8 cellular contexts compared by ENCODE assay signal in genomic region chr20:290081-290831, GRCh38. TPM values are rescaled to one million over a fixed set of nuclear protein-coding genes. Genes with fewer than 3 reads are reported as not detected.
DNase-seq lines count a peak whose midpoint lies in the region; ATAC-seq and TF ChIP-seq lines count a peak whose summit lies in the region.

C20orf96 (minus strand) TSS chr20:290750; CDS start chr20:290610, 140 bp downstream.

- POLR2A ChIA-PET in activated CD4-positive, alpha-beta T cell treated with anti-CD3 and anti-CD28 coated beads, Interleukin-2, amount 10 ng/mL, durations not matched to agents 7 days and 5 days (lab: Charles Lee) = no interaction called here

- no peaks in the 10 kb centered on the region for H3K9me3 Mint-ChIP-seq in activated CD4-positive, alpha-beta T cell treated with anti-CD3 and anti-CD28 coated beads, Interleukin-2, amount 10 ng/mL, durations not matched to agents 7 days and 5 days

- H3K27me3 Mint-ChIP-seq in activated CD4-positive, alpha-beta T cell treated with anti-CD3 and anti-CD28 coated beads, Interleukin-2, amount 10 ng/mL, durations not matched to agents 7 days and 5 days = no peaks in the 10 kb centered on the region

- H3K4me1 Mint-ChIP-seq in activated CD4-positive, alpha-beta T cell treated with anti-CD3 and anti-CD28 coated beads, Interleukin-2, amount 10 ng/mL, durations not matched to agents 7 days and 5 days = peaks cover 32% of the 10 kb centered on the region

- H3K36me3 Mint-ChIP-seq in activated CD4-positive, alpha-beta T cell treated with anti-CD3 and anti-CD28 coated beads, Interleukin-2, amount 10 ng/mL, durations not matched to agents 7 days and 5 days (ENCODE audit: low read depth) = peaks cover 3% of the 10 kb centered on the region

- under 1% methylated on average over 43 of the region's 43 CpGs for WGBS in liver

- peak within 1 kb of the TSS; percentile 81 to 90 (median 87) for H3K9ac ChIP-seq in BLaER1 treated with 17β-estradiol and CSF1 and Interleukin-3, amounts not matched to agents 10 nM and 100 nM
- H3K9ac ChIP-seq in liver (ENCODE audit: low read depth in 1 of 2, low read length in 2 of 2) = peak within 1 kb of the TSS; percentile 30 to 81

- H3K36me3 ChIP-seq in BLaER1 treated with 17β-estradiol and CSF1 and Interleukin-3, amounts not matched to agents 10 nM and 100 nM = peaks cover 0 to 14% (median 5%) of the 10 kb centered on the region in 11 experiments; a peak in 9 of 22 replicates
- no peaks in the 10 kb centered on the region for H3K36me3 ChIP-seq in liver (ENCODE audit: control insufficient read depth in 4 of 4, insufficient read depth in 3 of 4, low read depth in 1 of 4, low read length in 3 of 4)

- DNase-seq in GM19240 (ENCODE audit: insufficient read length, low spot score) (peak; percentile 96), NCI-H526 (lab: John Stamatoyannopoulos, UW) (peak; percentile 90 to 95), dermis blood vessel endothelial cell (peak; percentile 96)
- DNase-seq in activated CD4-positive, alpha-beta T cell treated with anti-CD3 and anti-CD28 coated beads, Interleukin-2, amount 10 ng/mL, durations not matched to agents 7 days and 5 days = peak; percentile 91
- peak; percentile 87 for DNase-seq in stimulated activated CD4-positive, alpha-beta T cell treated with anti-CD3 and anti-CD28 coated beads, Interleukin-4, amount 100 ng/mL, for 1 hour

- CTCF ChIA-PET in activated CD4-positive, alpha-beta T cell treated with anti-CD3 and anti-CD28 coated beads, Interleukin-2, amount 10 ng/mL, durations not matched to agents 7 days and 5 days (lab: Charles Lee) = no interaction called here

- H3K9me3 ChIP-seq in BLaER1 treated with 17β-estradiol and CSF1 and Interleukin-3, amounts not matched to agents 10 nM and 100 nM (replicated peaks in 1 of 11) = 0 out of 22 replicates have a peak, but pooled peaks cover 0 to 3% (median 0%) of the 10 kb centered on the region in 11 experiments
- no peaks in the 10 kb centered on the region for H3K9me3 ChIP-seq in liver (ENCODE audit: control insufficient read depth in 4 of 4, low read length in 3 of 4)

- H3K4me1 ChIP-seq in BLaER1 treated with 17β-estradiol and CSF1 and Interleukin-3, amounts not matched to agents 10 nM and 100 nM = peaks cover 25 to 47% (median 34%) of the 10 kb centered on the region in 10 experiments
- peaks cover 0 to 19% (median 12%) of the 10 kb centered on the region in 4 donors for H3K4me1 ChIP-seq in liver (ENCODE audit: control insufficient read depth in 4 of 4, insufficient read depth in 4 of 4, low read length in 3 of 4)

- H3K4me3 ChIP-seq in BLaER1 treated with 17β-estradiol and CSF1 and Interleukin-3, amounts not matched to agents 10 nM and 100 nM = peak within 1 kb of the TSS; percentile 67 to 92 (median 83)
- peak within 1 kb of the TSS; percentile 78 to 84 (median 79) for H3K4me3 ChIP-seq in liver (ENCODE audit: low read depth in 1 of 3, low read length in 3 of 3)

- no peaks in the 10 kb centered on the region for H3K27me3 ChIP-seq in BLaER1 treated with 17β-estradiol and CSF1 and Interleukin-3, amounts not matched to agents 10 nM and 100 nM
- H3K27me3 ChIP-seq in liver (ENCODE audit: control insufficient read depth in 4 of 4, insufficient read depth in 4 of 4, low read length in 3 of 4) = no peaks in the 10 kb centered on the region

- peak in 1 of 2 donors; percentile 8 for TF ChIP-seq RAD21 in liver (IDR thresholded peaks at IDR 0.05)

- H3K27ac ChIP-seq in BLaER1 treated with 17β-estradiol and CSF1 and Interleukin-3, amounts not matched to agents 10 nM and 100 nM = peak within 1 kb of the TSS; percentile 69 to 87 (median 80); a peak in 21 of 22 replicates
- H3K27ac ChIP-seq in liver (ENCODE audit: low read depth in 1 of 2, low read length in 2 of 2) = peak within 1 kb of the TSS; percentile 42 to 55

- H3K4me3 Mint-ChIP-seq in activated CD4-positive, alpha-beta T cell treated with anti-CD3 and anti-CD28 coated beads, Interleukin-2, amount 10 ng/mL, durations not matched to agents 7 days and 5 days = no peak within 1 kb of the TSS

- ATAC-seq in HG03457 (IDR thresholded peaks at IDR 0.05; ENCODE audit: unreplicated experiment) = peak; percentile 65

- H3K4me2 ChIP-seq in BLaER1 treated with 17β-estradiol and CSF1 and Interleukin-3, amounts not matched to agents 10 nM and 100 nM = peak within 1 kb of the TSS; percentile 78 to 99 (median 94)

- H3K27ac Mint-ChIP-seq in activated CD4-positive, alpha-beta T cell treated with anti-CD3 and anti-CD28 coated beads, Interleukin-2, amount 10 ng/mL, durations not matched to agents 7 days and 5 days = no peak within 1 kb of the TSS

- no peaks in the 10 kb centered on the region for H4K20me1 ChIP-seq in BLaER1 treated with 17β-estradiol and CSF1 and Interleukin-3, amounts not matched to agents 10 nM and 100 nM

- peak; percentile 21 for TF ChIP-seq CTCF in liver (IDR thresholded peaks at IDR 0.05; ENCODE audit: low read depth, low read length, missing input control)

TF ChIP-seq in liver, 16 proteins besides CTCF, POLR2A, EP300 and RAD21:
- TF ChIP-seq EGR1 (IDR thresholded peaks at IDR 0.05; ENCODE audit: low read depth in 2 of 2) (no peak), FOXA1 (IDR thresholded peaks at IDR 0.05) (no peak), HNF4G (IDR thresholded peaks at IDR 0.05) (no peak), SP1 (IDR thresholded peaks at IDR 0.05) (peak; percentile 48), GABPA (IDR thresholded peaks at IDR 0.05 in 1 of 2, conservative IDR thresholded peaks at IDR 0.05 in 1 of 2) (peak in 1 of 2 donors; percentile 27), FOXA2 (IDR thresholded peaks at IDR 0.05) (no peak), YY1 (IDR thresholded peaks at IDR 0.05) (peak; percentile 52), MAX (IDR thresholded peaks at IDR 0.05) (peak; percentile 34), TAF1 (conservative IDR thresholded peaks at IDR 0.05) (no peak), JUND (IDR thresholded peaks at IDR 0.05) (peak in 1 of 2 donors; percentile 31), RXRA (IDR thresholded peaks at IDR 0.05) (peak; percentile 69 to 74), NR2F2 (IDR thresholded peaks at IDR 0.05) (peak; percentile 43), HNF4A (conservative IDR thresholded peaks at IDR 0.05) (peak; percentile 31 to 62), ATF3 (IDR thresholded peaks at IDR 0.05) (no peak)
- TF ChIP-seq, protein P1, sequence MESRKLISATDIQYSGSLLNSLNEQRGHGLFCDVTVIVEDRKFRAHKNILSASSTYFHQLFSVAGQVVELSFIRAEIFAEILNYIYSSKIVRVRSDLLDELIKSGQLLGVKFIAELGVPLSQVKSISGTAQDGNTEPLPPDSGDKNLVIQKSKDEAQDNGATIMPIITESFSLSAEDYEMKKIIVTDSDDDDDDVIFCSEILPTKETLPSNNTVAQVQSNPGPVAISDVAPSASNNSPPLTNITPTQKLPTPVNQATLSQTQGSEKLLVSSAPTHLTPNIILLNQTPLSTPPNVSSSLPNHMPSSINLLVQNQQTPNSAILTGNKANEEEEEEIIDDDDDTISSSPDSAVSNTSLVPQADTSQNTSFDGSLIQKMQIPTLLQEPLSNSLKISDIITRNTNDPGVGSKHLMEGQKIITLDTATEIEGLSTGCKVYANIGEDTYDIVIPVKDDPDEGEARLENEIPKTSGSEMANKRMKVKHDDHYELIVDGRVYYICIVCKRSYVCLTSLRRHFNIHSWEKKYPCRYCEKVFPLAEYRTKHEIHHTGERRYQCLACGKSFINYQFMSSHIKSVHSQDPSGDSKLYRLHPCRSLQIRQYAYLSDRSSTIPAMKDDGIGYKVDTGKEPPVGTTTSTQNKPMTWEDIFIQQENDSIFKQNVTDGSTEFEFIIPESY (IDR thresholded peaks at IDR 0.05) = peak; percentile 89
- TF ChIP-seq, protein P2, sequence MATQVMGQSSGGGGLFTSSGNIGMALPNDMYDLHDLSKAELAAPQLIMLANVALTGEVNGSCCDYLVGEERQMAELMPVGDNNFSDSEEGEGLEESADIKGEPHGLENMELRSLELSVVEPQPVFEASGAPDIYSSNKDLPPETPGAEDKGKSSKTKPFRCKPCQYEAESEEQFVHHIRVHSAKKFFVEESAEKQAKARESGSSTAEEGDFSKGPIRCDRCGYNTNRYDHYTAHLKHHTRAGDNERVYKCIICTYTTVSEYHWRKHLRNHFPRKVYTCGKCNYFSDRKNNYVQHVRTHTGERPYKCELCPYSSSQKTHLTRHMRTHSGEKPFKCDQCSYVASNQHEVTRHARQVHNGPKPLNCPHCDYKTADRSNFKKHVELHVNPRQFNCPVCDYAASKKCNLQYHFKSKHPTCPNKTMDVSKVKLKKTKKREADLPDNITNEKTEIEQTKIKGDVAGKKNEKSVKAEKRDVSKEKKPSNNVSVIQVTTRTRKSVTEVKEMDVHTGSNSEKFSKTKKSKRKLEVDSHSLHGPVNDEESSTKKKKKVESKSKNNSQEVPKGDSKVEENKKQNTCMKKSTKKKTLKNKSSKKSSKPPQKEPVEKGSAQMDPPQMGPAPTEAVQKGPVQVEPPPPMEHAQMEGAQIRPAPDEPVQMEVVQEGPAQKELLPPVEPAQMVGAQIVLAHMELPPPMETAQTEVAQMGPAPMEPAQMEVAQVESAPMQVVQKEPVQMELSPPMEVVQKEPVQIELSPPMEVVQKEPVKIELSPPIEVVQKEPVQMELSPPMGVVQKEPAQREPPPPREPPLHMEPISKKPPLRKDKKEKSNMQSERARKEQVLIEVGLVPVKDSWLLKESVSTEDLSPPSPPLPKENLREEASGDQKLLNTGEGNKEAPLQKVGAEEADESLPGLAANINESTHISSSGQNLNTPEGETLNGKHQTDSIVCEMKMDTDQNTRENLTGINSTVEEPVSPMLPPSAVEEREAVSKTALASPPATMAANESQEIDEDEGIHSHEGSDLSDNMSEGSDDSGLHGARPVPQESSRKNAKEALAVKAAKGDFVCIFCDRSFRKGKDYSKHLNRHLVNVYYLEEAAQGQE (IDR thresholded peaks at IDR 0.05) = peak; percentile 33

RNA-seq across cellular contexts. Expression of gene C20orf96, which starts in this region (rescaled TPM):
- total RNA-seq in activated CD4-positive, alpha-beta T cell treated with anti-CD3 and anti-CD28 coated beads, Interleukin-2, amount 10 ng/mL, durations not matched to agents 7 days and 5 days = 1 to 10 TPM; 7.8 to 8.2 TPM
- 3.2 and 6.7 TPM in 2 replicates for total RNA-seq in dermis blood vessel endothelial cell
- 1 to 10 TPM; 1.2 to 2.2 TPM for total RNA-seq in liver
- 1 to 10 TPM in 1 of 2 donors, under 1 TPM in 1; 0.70 to 2.6 TPM for polyA plus RNA-seq in liver

Comparison
In these comparisons a context has a peak if more than half of its experiments do, and no peak if none do; other contexts are left out.
1. Peak in every context shown above with its lines: DNase-seq, ATAC-seq, H3K4me3 ChIP-seq and H3K27ac ChIP-seq.